17 cellular contexts compared by ENCODE assay signal in the genomic region with DNA sequence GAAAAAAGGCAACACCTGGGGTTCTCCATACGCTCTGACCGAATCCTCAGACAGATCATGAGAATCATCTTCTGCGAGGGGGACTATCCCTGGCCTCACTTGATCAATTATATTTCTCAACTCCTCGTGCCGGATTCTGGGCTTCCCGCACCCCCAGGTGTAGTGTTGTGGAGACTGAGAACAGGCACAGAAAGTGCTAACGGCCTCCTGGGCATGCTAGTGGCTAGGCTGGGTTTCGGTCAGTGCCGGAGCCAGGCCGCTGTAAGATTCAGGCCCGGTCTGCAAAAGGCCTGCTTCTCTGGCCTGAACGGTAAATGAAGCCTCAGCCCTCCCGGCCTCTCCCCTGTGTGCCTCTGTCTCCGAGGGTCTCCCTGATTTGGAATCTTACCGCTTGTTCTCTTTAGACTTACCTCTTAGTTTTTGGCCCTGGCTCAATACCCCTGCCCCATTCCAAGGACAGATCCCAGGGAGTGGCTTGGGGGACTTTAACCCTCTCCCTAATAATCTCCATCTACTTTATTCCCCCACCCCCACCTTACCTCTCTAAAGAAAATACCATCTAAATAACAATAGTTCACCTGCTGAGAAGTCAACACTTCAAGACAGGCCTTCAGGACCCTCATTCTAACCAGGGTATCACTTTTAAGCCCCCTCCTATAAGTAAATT.
DNase-seq lines count a peak whose midpoint lies in the region; ATAC-seq and TF ChIP-seq lines count a peak whose summit lies in the region.
"Had no signal": no experiment of that assay in that cellular context is flagged by ENCODE, and none has a peak within 500 bp of the region (broad histone marks: within the 10 kb centered on the region; RNA-seq: fewer than 3 reads in every experiment).

No MANE protein-coding gene starts in this region.

- H4K91ac ChIP-seq in trophoblast cell (ENCODE audit: low read depth, low read length): no peak overlapping the region

- no peak overlapping the region for H2BK5ac ChIP-seq in trophoblast cell (ENCODE audit: low read depth, low read length, poor library complexity)

- no peak overlapping the region for H3K14ac ChIP-seq in trophoblast cell (ENCODE audit: low read length)

- H3K27me3 ChIP-seq in Panc1 (ENCODE audit: control insufficient read depth, insufficient read depth, low read length) (no peaks in the 10 kb centered on the region), trophoblast cell (ENCODE audit: insufficient read depth, low read length) (no peaks in the 10 kb centered on the region)
- H3K27me3 ChIP-seq: BE2C had no signal

- no peak overlapping the region for H4K8ac ChIP-seq in trophoblast cell (ENCODE audit: low read depth, low read length)

- peak overlapping the region; percentile 11 for H2BK120ac ChIP-seq in trophoblast cell (ENCODE audit: insufficient read depth, low read length, poor library complexity)

- H3K4me1 ChIP-seq in Panc1 (ENCODE audit: control insufficient read depth, insufficient read depth, low read length): peaks cover 15% of the 10 kb centered on the region
- peaks cover 0 to 5% of the 10 kb centered on the region in 2 experiments for H3K4me1 ChIP-seq in trophoblast cell (ENCODE audit: control insufficient read depth in 1 of 2, insufficient read depth in 2 of 2, low read length in 2 of 2)
- H3K4me1 ChIP-seq: BE2C had no signal

- WGBS in trophoblast cell (ENCODE audit: extremely low coverage, insufficient coverage, insufficient read length): no CpG with 5 or more reads among the region's 15 CpGs

- no peak overlapping the region for H3K4me2 ChIP-seq in trophoblast cell (ENCODE audit: low read length)

- ATAC-seq in Panc1: no peak
- ATAC-seq in HG03135 (IDR thresholded peaks at IDR 0.05; ENCODE audit: unreplicated experiment): no peak
- ATAC-seq: GM12878, K562 had no signal

- H3K27ac ChIP-seq in Panc1 (ENCODE audit: low read length) (peak overlapping the region; percentile 29; the same call in 1 of the 2 replicates), trophoblast cell (ENCODE audit: low read depth, low read length) (no peak overlapping the region)
- H3K27ac ChIP-seq: C4-2B had no signal

- H3K9me3 ChIP-seq in Panc1 (ENCODE audit: control insufficient read depth, insufficient read depth, low read depth, low read length) (no peaks in the 10 kb centered on the region), trophoblast cell (ENCODE audit: insufficient read depth, low read depth, low read length) (no peaks in the 10 kb centered on the region)
- H3K9me3 ChIP-seq: BE2C had no signal

- BruUV-seq in Panc1 (replicated peaks; lab: Mats Ljungman, UMichigan): no TSS peak

- intact Hi-C loops in Panc1 (cut with micrococcal nuclease; ENCODE audit: unreplicated experiment): no loop called here

- no peak overlapping the region for H3K9ac ChIP-seq in trophoblast cell (ENCODE audit: low read length)

- H2AK5ac ChIP-seq in trophoblast cell (ENCODE audit: low read length): peak overlapping the region; percentile 35

- H3K36me3 ChIP-seq in Panc1 (ENCODE audit: control insufficient read depth, insufficient read depth, low read length) (no peaks in the 10 kb centered on the region), trophoblast cell (ENCODE audit: control insufficient read depth in 1 of 2, insufficient read depth in 2 of 2, low read length in 2 of 2) (no peaks in the 10 kb centered on the region)
- H3K36me3 ChIP-seq: BE2C had no signal

- H3K23ac ChIP-seq in trophoblast cell (ENCODE audit: low read length): no peak overlapping the region

- CTCF ChIA-PET in Panc1 (lab: Charles Lee): no interaction called here

- no peaks in the 10 kb centered on the region for H3K79me2 ChIP-seq in trophoblast cell (ENCODE audit: control insufficient read depth, insufficient read depth, low read length, poor library complexity)

- no peak overlapping the region for H4K12ac ChIP-seq in trophoblast cell (ENCODE audit: low read depth, low read length)

- H3K4me3 ChIP-seq in Panc1 (ENCODE audit: low read depth in 2 of 2, low read length in 2 of 2) (no peak overlapping the region), trophoblast cell (ENCODE audit: low read depth, low read length) (no peak overlapping the region)
- H3K4me3 ChIP-seq: GM12878, K562 had no signal

- DNase-seq in Panc1 (ENCODE audit: low read depth, low spot score) (no peak), iPS-NIHi11 (ENCODE audit: low spot score) (peak; percentile 33), trophoblast cell (no peak), DMS79 (lab: John Stamatoyannopoulos, UW) (no peak), GOT3 (lab: John Stamatoyannopoulos, UW) (no peak)
- DNase-seq: ACHN; BE2C; Calu3; CD4-positive, alpha-beta memory T cell; DND-41; EL; HCEC 1CT; IMR-90 had no signal

- H3K4ac ChIP-seq in trophoblast cell (ENCODE audit: low read depth, low read length): no peak overlapping the region

- H3K79me1 ChIP-seq in trophoblast cell (ENCODE audit: low read length): peaks cover 7% of the 10 kb centered on the region

- no peak overlapping the region for H2AFZ ChIP-seq in trophoblast cell (ENCODE audit: insufficient read depth, low read length, poor library complexity)

- TF ChIP-seq CTCF in Panc1 (IDR thresholded peaks at IDR 0.05): no peak

- peak overlapping the region; percentile 26 for H2BK12ac ChIP-seq in trophoblast cell (ENCODE audit: low read length)

- in situ Hi-C loops in Panc1 (cut with HindIII; ENCODE audit: low pct_unique_long_range_greater_than_20kb, low sequenced_read_pairs): no loop called here

- H3K18ac ChIP-seq in trophoblast cell (ENCODE audit: low read length): no peak overlapping the region

- POLR2A ChIA-PET in Panc1 (lab: Charles Lee): no interaction called here
